Comparison of ENCODE assay signal across 8 cellular contexts in the genomic region with DNA sequence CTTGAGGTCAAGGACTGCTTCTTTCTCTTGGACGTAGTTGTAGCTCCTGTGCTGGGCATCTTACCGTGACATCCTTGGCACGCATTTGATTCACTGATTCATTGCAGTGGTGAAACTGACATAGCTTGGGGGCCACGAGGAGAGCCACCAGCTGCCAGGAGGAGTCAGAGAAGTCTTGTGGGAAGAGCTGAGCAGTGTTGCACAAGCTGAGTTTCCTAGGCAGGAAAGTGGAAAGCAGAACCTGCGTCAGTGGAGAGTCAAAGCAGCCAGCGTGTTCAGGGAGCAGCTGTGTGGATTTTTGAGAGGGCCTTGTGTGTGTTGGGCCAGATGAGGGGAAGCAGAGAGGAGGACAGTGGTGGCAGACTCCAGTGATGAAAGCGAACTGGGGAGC. TPM values are rescaled to one million over a fixed set of nuclear protein-coding genes. Genes with fewer than 3 reads are reported as not detected.
DNase-seq lines count a peak whose midpoint lies in the region; ATAC-seq and TF ChIP-seq lines count a peak whose summit lies in the region.

No MANE protein-coding gene starts in this region.

- 24 to 30% (median 29%) methylated on average over 7 of the region's 7 CpGs for WGBS in ovary, 3 donors

- peaks cover 82% of the 10 kb centered on the region for H3K4me1 ChIP-seq in OCI-LY1 (ENCODE audit: insufficient read depth, low read length, severe bottlenecking)
- peaks cover 17% of the 10 kb centered on the region for H3K4me1 ChIP-seq in ovary (ENCODE audit: insufficient read depth)

- peak; percentile 54 for TF ChIP-seq POLR2A in ovary (IDR thresholded peaks at IDR 0.05)

- peaks cover 14% of the 10 kb centered on the region for H3K79me2 ChIP-seq in OCI-LY1 (ENCODE audit: insufficient read depth, low read length)

- H3F3A ChIP-seq in OCI-LY1 (ENCODE audit: insufficient read depth, low read length) = peaks cover 13% of the 10 kb centered on the region

- H3K27ac ChIP-seq in OCI-LY1 (ENCODE audit: low read depth, low read length, poor library complexity, severe bottlenecking) = peak overlapping the region; percentile 85
- H3K27ac ChIP-seq in ovary = peak overlapping the region; percentile 39 to 86
- no peak overlapping the region for H3K27ac ChIP-seq in RWPE1

- DNase-seq in epithelial cell of esophagus (ENCODE audit: low read depth) (peak; percentile 39), ovary (peak; percentile 78 to 89 (median 86)), RWPE1 (ENCODE audit: low spot score) (no peak)
- no peak for DNase-seq in activated CD4-positive, alpha-beta T cell treated with anti-CD3 and anti-CD28 coated beads for 4 hours

- H3K4me3 ChIP-seq in OCI-LY1 (ENCODE audit: low read depth, low read length, poor library complexity, severe bottlenecking) (no peak overlapping the region), epithelial cell of esophagus (ENCODE audit: low read length) (no peak overlapping the region), ovary (no peak overlapping the region)

- H3K27me3 ChIP-seq in OCI-LY1 (ENCODE audit: insufficient read depth, low read length) (no peaks in the 10 kb centered on the region), ovary (no peaks in the 10 kb centered on the region)

- POLR2A ChIA-PET in RWPE1 (lab: Yijun Ruan, JAX; ENCODE audit: low non-redundant PET) = no interaction called here

- TF ChIP-seq EP300 in ovary (IDR thresholded peaks at IDR 0.05) = peak; percentile 62

- H3K9ac ChIP-seq in OCI-LY1 (ENCODE audit: low read length) = no peak overlapping the region; the same call in 1 of the 2 replicates

- H3K9me3 ChIP-seq in OCI-LY1 (ENCODE audit: low read length) (no peaks in the 10 kb centered on the region), ovary (no peaks in the 10 kb centered on the region)

- no peaks in the 10 kb centered on the region for H3K9me2 ChIP-seq in OCI-LY1 (ENCODE audit: low read depth, low read length)

- H3K4me2 ChIP-seq in OCI-LY1 (ENCODE audit: low read length) = peak overlapping the region; percentile 22; the same call in 1 of the 2 replicates

- H4K20me1 ChIP-seq in OCI-LY1 (ENCODE audit: insufficient read depth, low read length) = no peaks in the 10 kb centered on the region

- intact Hi-C loops in ovary (cut with DNase I) = no loop called here

- TF ChIP-seq CTCF in OCI-LY1 (IDR thresholded peaks at IDR 0.05; ENCODE audit: low read length) (no peak), epithelial cell of esophagus (IDR thresholded peaks at IDR 0.05; ENCODE audit: insufficient read depth, low read depth, low read length, missing control alignments) (no peak), ovary (IDR thresholded peaks at IDR 0.05) (no peak), RWPE1 (conservative IDR thresholded peaks at IDR 0.05; ENCODE audit: low read depth) (no peak)

- peak; percentile 44 for ATAC-seq in GM18868 (IDR thresholded peaks at IDR 0.05; ENCODE audit: unreplicated experiment)
- ATAC-seq in GM19328 (IDR thresholded peaks at IDR 0.05; ENCODE audit: unreplicated experiment) = no peak
- ATAC-seq in HG03565 (IDR thresholded peaks at IDR 0.05; ENCODE audit: unreplicated experiment) = no peak

- no peak overlapping the region for H2AFZ ChIP-seq in OCI-LY1 (ENCODE audit: low read length)

- CTCF ChIA-PET in RWPE1 (lab: Yijun Ruan, JAX) = no interaction called here

- 0 out of 2 replicates have a peak, but pooled peaks cover 4% of the 10 kb centered on the region for H3K36me3 ChIP-seq in OCI-LY1 (ENCODE audit: insufficient read depth, low read length)
- no peaks in the 10 kb centered on the region for H3K36me3 ChIP-seq in ovary

RNA-seq across cellular contexts. Expression of a gene that starts 5.3 kb away (rescaled TPM):
- 10 to 100 TPM in 2 of 7 donors, 1 to 10 TPM in 5; 2.4 to 14.6 (median 5.5) TPM for total RNA-seq in ovary
- 1 to 10 TPM; 4.7 to 7.6 TPM for polyA plus RNA-seq in ovary

RNA-seq across cellular contexts. Expression of a gene that starts 54.3 kb away (rescaled TPM):
- under 1 TPM in 1 of 7 donors, not detected in 6; 0.30 TPM for total RNA-seq in ovary
- under 1 TPM in 1 of 2 donors, not detected in 1; 0.73 TPM for polyA plus RNA-seq in ovary

Comparison
In these comparisons a context has a peak if more than half of its experiments do, and no peak if none do; other contexts are left out.
1. DNase-seq: peak in epithelial cell of esophagus (single experiment) and ovary (5 of 5); none in RWPE1 (single experiment) and activated CD4-positive, alpha-beta T cell treated with anti-CD3 and anti-CD28 coated beads for 4 hours (0 of 2).